ENCODE assay signal across 9 cellular contexts in the genomic region with DNA sequence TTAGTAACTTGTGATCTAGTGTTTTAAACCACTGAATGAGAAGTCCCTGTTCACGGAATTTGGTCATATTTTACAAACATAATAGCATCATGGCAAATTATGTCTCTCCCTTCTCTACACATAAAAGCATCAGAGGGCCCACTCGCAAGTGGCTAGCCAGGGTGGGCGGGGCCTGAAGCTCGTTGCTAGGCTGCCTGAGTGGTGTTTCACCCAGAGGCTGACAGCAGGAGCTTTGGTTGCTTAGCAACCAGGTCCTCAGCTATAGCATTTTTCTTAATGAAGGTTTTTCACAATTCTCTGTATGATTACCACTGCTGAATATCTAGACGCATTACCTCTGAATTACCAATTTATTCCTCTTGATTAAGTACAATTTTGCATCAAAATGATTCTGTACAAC.
A peak's percentile ranks its signal among the peaks of the same experiment; 100 is the strongest.
DNase-seq lines count a peak whose midpoint lies in the region; TF ChIP-seq lines count a peak whose summit lies in the region.
"Had no signal": no experiment of that assay in that cellular context is flagged by ENCODE, and none has a peak within 500 bp of the region (broad histone marks: within the 10 kb centered on the region; RNA-seq: fewer than 3 reads in every experiment).

No MANE protein-coding gene starts in this region.

- H3K36me3 Mint-ChIP-seq in activated naive CD8-positive, alpha-beta T cell treated with anti-CD3 and anti-CD28 coated beads for 36 hours, result no peaks in the 10 kb centered on the region
- H3K36me3 Mint-ChIP-seq: activated naive CD8-positive, alpha-beta T cell treated with anti-CD3 and anti-CD28 coated beads, Interleukin-2, amount 10 ng/mL, durations not matched to agents 7 days and 5 days had no signal

- TF ChIP-seq CTCF in GM10266 (IDR thresholded peaks at IDR 0.05; ENCODE audit: control insufficient read depth, insufficient read depth, low read depth, missing control alignments), result no peak

- DNase-seq in Ammon's horn (ENCODE audit: low spot score) (peak; percentile 71), HT1080 (ENCODE audit: low read depth) (peak; percentile 51), SJCRH30 (peak; percentile 29 to 33), hypothalamus (lab: John Stamatoyannopoulos, UW) (peak in 37 of 51 donors; percentile 5 to 81 (median 41)), kidney glomerular epithelial cell (lab: John Stamatoyannopoulos, UW) (no peak), GM10266 (ENCODE audit: extremely low spot score) (no peak)
- no peak for DNase-seq in activated naive CD8-positive, alpha-beta T cell treated with anti-CD3 and anti-CD28 coated beads for 36 hours
- DNase-seq in activated CD4-positive, alpha-beta T cell treated with anti-CD3 and anti-CD28 coated beads, Interleukin-2, amount 50 U/mL, for 1 hour, result no peak
- DNase-seq: activated naive CD8-positive, alpha-beta T cell treated with anti-CD3 and anti-CD28 coated beads, Interleukin-2, amount 10 ng/mL, durations not matched to agents 7 days and 5 days had no signal

- H3K4me1 Mint-ChIP-seq in activated naive CD8-positive, alpha-beta T cell treated with anti-CD3 and anti-CD28 coated beads for 36 hours, result no peaks in the 10 kb centered on the region
- H3K4me1 Mint-ChIP-seq: activated naive CD8-positive, alpha-beta T cell treated with anti-CD3 and anti-CD28 coated beads, Interleukin-2, amount 10 ng/mL, durations not matched to agents 7 days and 5 days had no signal

- H3K4me3 ChIP-seq in SJCRH30, result no peak overlapping the region

- H3K9me3 ChIP-seq in SJCRH30 (replicated peaks), result no peaks in the 10 kb centered on the region

- H3K27me3 ChIP-seq in SJCRH30, result no peaks in the 10 kb centered on the region

- H3K9me3 Mint-ChIP-seq in activated naive CD8-positive, alpha-beta T cell treated with anti-CD3 and anti-CD28 coated beads for 36 hours, result peaks cover 4% of the 10 kb centered on the region
- H3K9me3 Mint-ChIP-seq: activated naive CD8-positive, alpha-beta T cell treated with anti-CD3 and anti-CD28 coated beads, Interleukin-2, amount 10 ng/mL, durations not matched to agents 7 days and 5 days had no signal

- no peaks in the 10 kb centered on the region for H3K4me1 ChIP-seq in SJCRH30

- H3K27ac Mint-ChIP-seq in activated naive CD8-positive, alpha-beta T cell treated with anti-CD3 and anti-CD28 coated beads for 36 hours, result no peak overlapping the region
- H3K27ac Mint-ChIP-seq: activated naive CD8-positive, alpha-beta T cell treated with anti-CD3 and anti-CD28 coated beads, Interleukin-2, amount 10 ng/mL, durations not matched to agents 7 days and 5 days had no signal

- no peak overlapping the region for H3K4me3 Mint-ChIP-seq in activated naive CD8-positive, alpha-beta T cell treated with anti-CD3 and anti-CD28 coated beads for 36 hours
- H3K4me3 Mint-ChIP-seq: activated naive CD8-positive, alpha-beta T cell treated with anti-CD3 and anti-CD28 coated beads, Interleukin-2, amount 10 ng/mL, durations not matched to agents 7 days and 5 days had no signal

- no peak overlapping the region for H3K27ac ChIP-seq in SJCRH30

- no peaks in the 10 kb centered on the region for H3K27me3 Mint-ChIP-seq in activated naive CD8-positive, alpha-beta T cell treated with anti-CD3 and anti-CD28 coated beads for 36 hours
- H3K27me3 Mint-ChIP-seq: activated naive CD8-positive, alpha-beta T cell treated with anti-CD3 and anti-CD28 coated beads, Interleukin-2, amount 10 ng/mL, durations not matched to agents 7 days and 5 days had no signal

- no peaks in the 10 kb centered on the region for H3K36me3 ChIP-seq in SJCRH30

Comparison
In these comparisons a context has a peak if more than half of its experiments do, and no peak if none do; other contexts are left out.
1. DNase-seq: peak in Ammon's horn (single experiment), HT1080 (single experiment), SJCRH30 (2 of 2) and hypothalamus (37 of 51); none in kidney glomerular epithelial cell (single experiment), GM10266 (single experiment), activated naive CD8-positive, alpha-beta T cell treated with anti-CD3 and anti-CD28 coated beads for 36 hours (single experiment) and activated CD4-positive, alpha-beta T cell treated with anti-CD3 and anti-CD28 coated beads, Interleukin-2, amount 50 U/mL, for 1 hour (single experiment).